In the genomic region with DNA sequence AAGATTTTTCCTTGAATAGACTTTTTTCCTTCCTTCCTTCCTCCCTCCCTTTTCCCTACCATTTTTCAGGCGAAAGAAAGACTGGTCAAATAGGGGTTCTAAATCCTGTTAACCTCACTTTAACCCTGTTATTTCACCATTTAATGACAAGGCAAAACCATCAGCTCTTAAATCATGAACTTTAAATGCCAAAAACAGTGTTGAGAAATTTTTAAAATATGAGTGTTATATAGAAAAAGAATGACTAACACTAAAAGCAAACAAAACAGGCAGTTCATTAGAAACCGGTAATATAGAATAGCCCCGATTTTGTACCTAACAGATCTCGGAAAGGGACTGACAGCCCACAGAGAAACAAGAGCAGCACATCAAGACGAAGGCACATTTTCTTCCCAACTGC, we compare ENCODE assay signal across 8 cellular contexts. TPM values are rescaled to one million over a fixed set of nuclear protein-coding genes. Genes with fewer than 3 reads are reported as not detected.
DNase-seq lines count a peak whose midpoint lies in the region; ATAC-seq and TF ChIP-seq lines count a peak whose summit lies in the region.

No MANE protein-coding gene starts in this region.

- no peak overlapping the region for H3K4me3 Mint-ChIP-seq in dendritic cell treated with granulocyte-macrophage colony-stimulating factor and Interleukin-4, amounts not matched to agents 40 ng/mL and 50 ng/mL, for 4 days

- H3K9me3 Mint-ChIP-seq in dendritic cell treated with granulocyte-macrophage colony-stimulating factor and Interleukin-4, amounts not matched to agents 40 ng/mL and 50 ng/mL, for 4 days: no peaks in the 10 kb centered on the region

- H3K36me3 ChIP-seq in HUES64 (ENCODE audit: insufficient read depth, low read length): no peaks in the 10 kb centered on the region
- H3K36me3 ChIP-seq in ovary: no peaks in the 10 kb centered on the region

- intact Hi-C loops in dendritic cell treated with granulocyte-macrophage colony-stimulating factor and Interleukin-4, amounts not matched to agents 40 ng/mL and 50 ng/mL, for 4 days (cut with micrococcal nuclease): loop anchor here (5.0 kb wide), 1 partner anchor 51 kb away; no protein-coding TSS in a partner anchor
- intact Hi-C loops in ovary (cut with DNase I): loop anchor here in 2 of 4 donors (10.0 kb wide), 1 partner anchor 54 kb away; a partner anchor contains a TSS
- intact Hi-C loops in head of caudate nucleus (cut with DNase I): loop anchor here (5.0 kb wide), 1 partner anchor 56 kb away; a partner anchor contains a TSS

- TF ChIP-seq CTCF in ovary (IDR thresholded peaks at IDR 0.05): no peak

- no peak for TF ChIP-seq POLR2A in ovary (IDR thresholded peaks at IDR 0.05)

- no peak for TF ChIP-seq EP300 in ovary (IDR thresholded peaks at IDR 0.05)

- H3K9me3 ChIP-seq in HUES64 (ENCODE audit: insufficient read depth, low read depth, low read length) (no peaks in the 10 kb centered on the region), ovary (no peaks in the 10 kb centered on the region)

- DNase-seq in ovary: no peak
- DNase-seq in NCI-H524 treated with DMSO at 0.1 percent for 48 hours (lab: John Stamatoyannopoulos, UW): no peak
- no peak for DNase-seq in head of caudate nucleus
- DNase-seq in mesenteric fat pad (ENCODE audit: low spot score): no peak
- no peak for DNase-seq in COLO668 (lab: John Stamatoyannopoulos, UW; ENCODE audit: unreplicated experiment)

- peak overlapping the region; percentile 74 for H3K27ac Mint-ChIP-seq in dendritic cell treated with granulocyte-macrophage colony-stimulating factor and Interleukin-4, amounts not matched to agents 40 ng/mL and 50 ng/mL, for 4 days

- H3K4me1 ChIP-seq in HUES64 (ENCODE audit: insufficient read depth, low read length): peaks cover 45% of the 10 kb centered on the region
- H3K4me1 ChIP-seq in ovary (ENCODE audit: insufficient read depth): peaks cover 7% of the 10 kb centered on the region

- H3K27ac ChIP-seq in HUES64 (ENCODE audit: low read depth, low read length) (no peak overlapping the region), ovary (peak overlapping the region; percentile 3 to 80)

- no peaks in the 10 kb centered on the region for H3K36me3 Mint-ChIP-seq in dendritic cell treated with granulocyte-macrophage colony-stimulating factor and Interleukin-4, amounts not matched to agents 40 ng/mL and 50 ng/mL, for 4 days (ENCODE audit: low read depth)

- H3K27me3 Mint-ChIP-seq in dendritic cell treated with granulocyte-macrophage colony-stimulating factor and Interleukin-4, amounts not matched to agents 40 ng/mL and 50 ng/mL, for 4 days: peaks cover 5% of the 10 kb centered on the region

- H3K4me3 ChIP-seq in HUES64 (ENCODE audit: low read length): peak overlapping the region; percentile 36
- H3K4me3 ChIP-seq in ovary: peak overlapping the region; percentile 37

- H3K27me3 ChIP-seq in HUES64 (ENCODE audit: insufficient read depth, low read length): no peaks in the 10 kb centered on the region
- H3K27me3 ChIP-seq in ovary: no peaks in the 10 kb centered on the region

- H3K4me1 Mint-ChIP-seq in dendritic cell treated with granulocyte-macrophage colony-stimulating factor and Interleukin-4, amounts not matched to agents 40 ng/mL and 50 ng/mL, for 4 days (ENCODE audit: low read depth): peaks cover 40% of the 10 kb centered on the region

- 75% methylated on average over 5 of the region's 5 CpGs for WGBS in HUES64
- 16 to 28% (median 25%) methylated on average over 5 of the region's 5 CpGs for WGBS in ovary, 3 donors

- ATAC-seq in GM18907 (IDR thresholded peaks at IDR 0.05; ENCODE audit: unreplicated experiment): peak; percentile 6

- no peak overlapping the region for H3K9ac ChIP-seq in HUES64 (ENCODE audit: low read depth, low read length)

RNA-seq across cellular contexts. Expression of a gene that starts 57.3 kb away (rescaled TPM):
- 2.9 TPM for polyA plus RNA-seq in HUES64 (2013, experiment 1 of 2)
- polyA plus RNA-seq in HUES64 (2013, experiment 2 of 2): 5.2 TPM
- 10 to 100 TPM; 17.7 to 33.4 (median 26.2) TPM for total RNA-seq in ovary
- polyA plus RNA-seq in ovary: 1 to 10 TPM; 4.0 to 6.2 TPM
- total RNA-seq in mesenteric fat pad: 11.6 TPM
